Comparison of ENCODE assay signal across 8 cellular contexts in genomic region chr17:69327060-69327831, GRCh38. TPM values are rescaled to one million over a fixed set of nuclear protein-coding genes. Genes with fewer than 3 reads are reported as not detected.
A peak's percentile ranks its signal among the peaks of the same experiment; 100 is the strongest.
DNase-seq lines count a peak whose midpoint lies in the region; ATAC-seq, FAIRE-seq and TF ChIP-seq lines count a peak whose summit lies in the region.

ABCA5 (minus strand) TSS chr17:69327133; CDS start chr17:69314415, 12,718 bp downstream.

- FAIRE-seq in A549 (lab: Jason Lieb, UNC) = no peak

- no peaks in the 10 kb centered on the region for H3K36me3 ChIP-seq in smooth muscle cell (ENCODE audit: low read depth)

- ATAC-seq in A549 (peak; percentile 94 to 97), GM18867 (IDR thresholded peaks at IDR 0.05; ENCODE audit: unreplicated experiment) (peak; percentile 95), HG03097 (IDR thresholded peaks at IDR 0.05; ENCODE audit: low FRiP score, unreplicated experiment) (peak; percentile 98), activated B cell treated with CpG ODN at 0.5 μM for 24 hours (ENCODE audit: low read depth) (peak; percentile 91)

- H3K27me3 Mint-ChIP-seq in activated B cell treated with CpG ODN at 0.5 μM for 24 hours = peaks cover 9% of the 10 kb centered on the region

- TF ChIP-seq CTCF in A549 (IDR thresholded peaks at IDR 0.05) (no peak; the same call in 2 of the 3 replicates), activated B cell treated with CpG ODN at 0.5 μM for 24 hours (IDR thresholded peaks at IDR 0.05) (no peak), cardiac fibroblast (IDR thresholded peaks at IDR 0.05; ENCODE audit: low read depth, low read length) (no peak), smooth muscle cell (IDR thresholded peaks at IDR 0.05; ENCODE audit: borderline replicate concordance, insufficient read depth, poor library complexity, severe bottlenecking) (no peak)

- no peak; a peak in 1 of 5 replicates for TF ChIP-seq RAD21 in A549 (conservative IDR thresholded peaks at IDR 0.05 in 1 of 2, IDR thresholded peaks at IDR 0.05 in 1 of 2)

- no peaks in the 10 kb centered on the region for H3K9me3 Mint-ChIP-seq in activated B cell treated with CpG ODN at 0.5 μM for 24 hours

- peaks cover 5% of the 10 kb centered on the region for H3F3A ChIP-seq in smooth muscle cell (ENCODE audit: low read depth)

- peak within 1 kb of the TSS; percentile 79 for H3K9ac ChIP-seq in smooth muscle cell (ENCODE audit: low read depth)

- H4K20me1 ChIP-seq in smooth muscle cell (ENCODE audit: low read depth) = no peaks in the 10 kb centered on the region

- peaks cover 27% of the 10 kb centered on the region for H3K27me3 ChIP-seq in smooth muscle cell (ENCODE audit: low read depth)

- peak; percentile 90 for TF ChIP-seq POLR2A in A549 (IDR thresholded peaks at IDR 0.05; ENCODE audit: low read length)

- peak within 1 kb of the TSS; percentile 97 for H2AFZ ChIP-seq in smooth muscle cell (ENCODE audit: low read depth)

- DNase-seq in A549 (ENCODE audit: low read depth in 1 of 2, low spot score in 1 of 2) (peak; percentile 93), NCI-H2171 (lab: John Stamatoyannopoulos, UW) (peak; percentile 90), activated B cell treated with CpG ODN at 0.5 μM for 24 hours (peak; percentile 88), cardiac fibroblast (ENCODE audit: low read depth in 2 of 2) (peak; percentile 87 to 89), iPS-NIHi7 (ENCODE audit: extremely low spot score) (peak; percentile 92), smooth muscle cell (lab: John Stamatoyannopoulos, UW; ENCODE audit: unreplicated experiment) (peak; percentile 50)

- peaks cover 5% of the 10 kb centered on the region for H3K36me3 Mint-ChIP-seq in activated B cell treated with CpG ODN at 0.5 μM for 24 hours (ENCODE audit: low read depth)

- CTCF ChIA-PET in A549 (lab: Yijun Ruan, JAX) (interaction anchor here (0.9 to 1.7 kb wide), 7 partner anchors 8 to 196 kb away, joined by 3 to 14 read pairs (median 5); no protein-coding TSS in a partner anchor), activated B cell treated with CpG ODN at 0.5 μM for 24 hours (lab: Charles Lee) (interaction anchor here (1.1 to 1.2 kb wide), 2 partner anchors 9 to 67 kb away, joined by 3 to 4 read pairs; no protein-coding TSS in a partner anchor)

- H3K4me1 Mint-ChIP-seq in activated B cell treated with CpG ODN at 0.5 μM for 24 hours = peaks cover 27% of the 10 kb centered on the region

- H3K4me3 ChIP-seq in A549 = peak within 1 kb of the TSS; percentile 76
- H3K4me3 ChIP-seq in cardiac fibroblast (replicated peaks in 1 of 2; ENCODE audit: low read depth in 2 of 2, low read length in 2 of 2) = peak within 1 kb of the TSS; percentile 70 to 79
- H3K4me3 ChIP-seq in smooth muscle cell = peak within 1 kb of the TSS; percentile 86

- POLR2A ChIA-PET in A549 (lab: Yijun Ruan, JAX) (interaction anchor here (0.6 to 2.4 kb wide), 19 partner anchors 8 to 213 kb away, joined by 3 to 12 read pairs (median 4); partner anchors contain the start of gene MAP2K6), activated B cell treated with CpG ODN at 0.5 μM for 24 hours (lab: Charles Lee) (interaction anchor here (0.5 to 1.6 kb wide), 11 partner anchors 8 to 1503 kb away, joined by 3 to 13 read pairs (median 4); partner anchors contain the start of genes BPTF and MAP2K6)

- TF ChIP-seq EP300 in A549 (IDR thresholded peaks at IDR 0.05) = no peak

- intact Hi-C loops in activated B cell treated with CpG ODN at 0.5 μM for 24 hours (cut with micrococcal nuclease) = loop anchor here (1.0 to 5.0 kb wide), 12 partner anchors 87 to 1968 kb away; partner anchors contain the start of genes ARSG, KPNA2, MAP2K6 and PRKAR1A

- peak within 1 kb of the TSS; percentile 97 for H3K27ac Mint-ChIP-seq in activated B cell treated with CpG ODN at 0.5 μM for 24 hours

- peak within 1 kb of the TSS; percentile 98 for H3K4me3 Mint-ChIP-seq in activated B cell treated with CpG ODN at 0.5 μM for 24 hours

- H3K27ac ChIP-seq in A549 (peak within 1 kb of the TSS; percentile 84 to 92), smooth muscle cell (ENCODE audit: low read depth) (peak within 1 kb of the TSS; percentile 62)

- no peaks in the 10 kb centered on the region for H3K79me2 ChIP-seq in smooth muscle cell (ENCODE audit: low read depth)

- peaks cover 6% of the 10 kb centered on the region; the same call in 2 of the 3 replicates for H3K4me1 ChIP-seq in A549
- H3K4me1 ChIP-seq in smooth muscle cell (ENCODE audit: low read depth) = peaks cover 6% of the 10 kb centered on the region

- H3K9me3 ChIP-seq in A549 (no peaks in the 10 kb centered on the region), smooth muscle cell (replicated peaks; ENCODE audit: low read depth) (no peaks in the 10 kb centered on the region)

- WGBS in A549 (ENCODE audit: missing lambda C conversion rate) = 5% methylated on average over 46 of the region's 74 CpGs
- 3% methylated on average over 74 of the region's 74 CpGs for WGBS in smooth muscle cell (ENCODE audit: low lambda C conversion rate)

- H3K4me2 ChIP-seq in A549 (peak within 1 kb of the TSS; percentile 78), smooth muscle cell (peak within 1 kb of the TSS; percentile 95)

TF ChIP-seq in A549, 52 proteins besides CTCF, POLR2A, EP300 and RAD21:
- TF ChIP-seq TFCP2L1 (CRISPR knock-in tag; IDR thresholded peaks at IDR 0.05) (peak; percentile 61; the same call in 1 of the 2 replicates), HOXB5 (CRISPR knock-in tag; IDR thresholded peaks at IDR 0.05) (0 out of 2 replicates have a peak, but pooled peaks have one; percentile 25), PHF8 (IDR thresholded peaks at IDR 0.05; ENCODE audit: borderline replicate concordance, low read depth) (peak; percentile 75), CEBPB (IDR thresholded peaks at IDR 0.05) (no peak), POLR2AphosphoS2 (conservative IDR thresholded peaks at IDR 0.05; ENCODE audit: low read length) (no peak), HOXB13 (CRISPR knock-in tag; IDR thresholded peaks at IDR 0.05; ENCODE audit: low read depth) (peak; percentile 83; the same call in 1 of the 2 replicates), CHD4 (IDR thresholded peaks at IDR 0.05; ENCODE audit: borderline replicate concordance) (no peak), E2F6 (IDR thresholded peaks at IDR 0.05; ENCODE audit: borderline replicate concordance, low read depth) (peak; percentile 88), BHLHE40 (IDR thresholded peaks at IDR 0.05; ENCODE audit: low read depth, low read length) (0 out of 2 replicates have a peak, but pooled peaks have one; percentile 39), MYC (IDR thresholded peaks at IDR 0.05; ENCODE audit: borderline replicate concordance, low read length) (peak; percentile 81), SMC3 (IDR thresholded peaks at IDR 0.05) (peak; percentile 8; the same call in 1 of the 3 replicates), MAX (IDR thresholded peaks at IDR 0.05) (peak; percentile 92), BCL3 (IDR thresholded peaks at IDR 0.05) (peak; percentile 92; the same call in 2 of the 3 replicates), RCOR1 (IDR thresholded peaks at IDR 0.05; ENCODE audit: low read depth, low read length) (no peak), TP53 (CRISPR knock-in tag; IDR thresholded peaks at IDR 0.05) (no peak), HOXA7 (CRISPR knock-in tag; IDR thresholded peaks at IDR 0.05) (no peak), JUN (IDR thresholded peaks at IDR 0.05) (peak; percentile 56 to 86; a peak in 3 of 5 replicates), PBX3 (IDR thresholded peaks at IDR 0.05) (peak; percentile 37; the same call in 1 of the 2 replicates), HDAC2 (IDR thresholded peaks at IDR 0.05) (peak; percentile 20; the same call in 1 of the 2 replicates)

RNA-seq across cellular contexts. Expression of gene ABCA5, which starts in this region (rescaled TPM):
- 6.9 and 9.1 TPM in 2 replicates for polyA plus RNA-seq in A549 (2011; rRNA removed)
- 0.67 and 0.82 TPM in 2 replicates for polyA plus RNA-seq in A549 (2012; cell fraction: cytosol; rRNA removed)
- polyA plus RNA-seq in A549 (2012; cell fraction: nucleus; rRNA removed) = 1.8 and 2.9 TPM in 2 replicates
- 4.1 to 4.5 TPM (median 4.5 TPM) in 3 replicates for polyA plus RNA-seq in A549 (2017; fragmentation: RNase III; extraction: RNeasy Plus Mini Kit Qiagen cat#74134 plus additional on column Dnase treatment)
- 4.6 and 5.5 TPM in 2 replicates for polyA minus RNA-seq in A549 (2011; rRNA and poly(A)+ RNA removed)
- total RNA-seq in activated B cell treated with CpG ODN at 0.5 μM for 24 hours = 24.2 and 30.3 TPM in 2 replicates
- total RNA-seq in smooth muscle cell = 11.3 and 16.0 TPM in 2 replicates
- 2.2 TPM in 2 replicates for polyA plus RNA-seq in smooth muscle cell

Comparison
In these comparisons a context has a peak if more than half of its experiments do, and no peak if none do; other contexts are left out.
1. Peak in every context shown above with its lines: DNase-seq, ATAC-seq, H3K4me3 ChIP-seq and H3K27ac ChIP-seq.